8 cellular contexts compared by ENCODE assay signal in genomic region chr11:118434553-118435232, GRCh38. TPM values are rescaled to one million over a fixed set of nuclear protein-coding genes. Genes with fewer than 3 reads are reported as not detected.
DNase-seq lines count a peak whose midpoint lies in the region; ATAC-seq and TF ChIP-seq lines count a peak whose summit lies in the region.

No MANE protein-coding gene starts in this region.

- peaks cover 7% of the 10 kb centered on the region for H4K20me1 ChIP-seq in fibroblast of lung (ENCODE audit: control insufficient read depth, extremely low read depth, insufficient read depth, low read length)

- H3K4me1 Mint-ChIP-seq in natural killer cell treated with Interleukin-12 subunit alpha and Interleukin-12 subunit beta and Interleukin-15 and Interleukin-18, amount 100 ng/mL, for 72 hours (ENCODE audit: low read depth in 2 of 2), result peaks cover 27 to 28% of the 10 kb centered on the region in 2 donors

- H3K4me1 ChIP-seq in fibroblast of lung (ENCODE audit: control insufficient read depth, extremely low read depth, insufficient read depth, low read length), result peaks cover 10% of the 10 kb centered on the region
- peaks cover 0 to 29% (median 27%) of the 10 kb centered on the region in 4 donors for H3K4me1 ChIP-seq in tibial artery

- H3K27me3 ChIP-seq in fibroblast of lung (ENCODE audit: control insufficient read depth, insufficient read depth, low read length) (no peaks in the 10 kb centered on the region), tibial artery (no peaks in the 10 kb centered on the region)

- H3K4me2 ChIP-seq in fibroblast of lung (ENCODE audit: extremely low read depth, insufficient read depth, low read length), result peak overlapping the region; percentile 100

- peak overlapping the region; percentile 93 for H2AFZ ChIP-seq in fibroblast of lung (ENCODE audit: low read length)

- H3K27ac ChIP-seq in fibroblast of lung (ENCODE audit: insufficient read depth, low read length), result no peak overlapping the region
- H3K27ac ChIP-seq in tibial artery, result peak overlapping the region; percentile 96 to 99

- ATAC-seq in natural killer cell treated with Interleukin-12 subunit alpha and Interleukin-12 subunit beta and Interleukin-15 and Interleukin-18, amount 100 ng/mL, for 72 hours, result no peak

- no peaks in the 10 kb centered on the region for H3K9me3 Mint-ChIP-seq in natural killer cell treated with Interleukin-12 subunit alpha and Interleukin-12 subunit beta and Interleukin-15 and Interleukin-18, amount 100 ng/mL, for 72 hours

- H3K4me3 Mint-ChIP-seq in natural killer cell treated with Interleukin-12 subunit alpha and Interleukin-12 subunit beta and Interleukin-15 and Interleukin-18, amount 100 ng/mL, for 72 hours, result peak overlapping the region; percentile 87

- intact Hi-C loops in tibial artery (cut with DNase I; ENCODE audit: low total_unique reads), result loop anchor here (5.0 kb wide), 1 partner anchor 32 kb away; the partner anchor contains the start of gene ATP5MG

- peaks cover 32% of the 10 kb centered on the region for H3K79me2 ChIP-seq in fibroblast of lung (ENCODE audit: control insufficient read depth, insufficient read depth, low read length)

- TF ChIP-seq CTCF in fibroblast of lung (conservative IDR thresholded peaks at IDR 0.05 in 1 of 2, IDR thresholded peaks at IDR 0.05 in 1 of 2; ENCODE audit: low read depth in 1 of 2, low read length in 2 of 2) (peak in 1 of 2 donors; percentile 6), tibial artery (IDR thresholded peaks at IDR 0.05) (no peak)

- no peaks in the 10 kb centered on the region for H3K27me3 Mint-ChIP-seq in natural killer cell treated with Interleukin-12 subunit alpha and Interleukin-12 subunit beta and Interleukin-15 and Interleukin-18, amount 100 ng/mL, for 72 hours

- no peak overlapping the region for H3K9ac ChIP-seq in fibroblast of lung (ENCODE audit: insufficient read depth, low read length)

- no peaks in the 10 kb centered on the region for H3K36me3 Mint-ChIP-seq in natural killer cell treated with Interleukin-12 subunit alpha and Interleukin-12 subunit beta and Interleukin-15 and Interleukin-18, amount 100 ng/mL, for 72 hours

- H3K36me3 ChIP-seq in fibroblast of lung (ENCODE audit: control insufficient read depth, insufficient read depth, low read length) (no peaks in the 10 kb centered on the region), tibial artery (no peaks in the 10 kb centered on the region)

- DNase-seq in DMS 273 (lab: John Stamatoyannopoulos, UW; ENCODE audit: unreplicated experiment), result peak; percentile 66
- no peak for DNase-seq in DMS 273 treated with DMSO at 0.1 percent for 48 hours (lab: John Stamatoyannopoulos, UW)
- DNase-seq in NCI-H82 (lab: John Stamatoyannopoulos, UW), result peak; percentile 79
- peak; percentile 30 for DNase-seq in activated T-cell treated with anti-CD3 and anti-CD28 coated beads for 48 hours (ENCODE audit: low read depth)
- peak; percentile 26 to 53 for DNase-seq in fibroblast of lung (ENCODE audit: low read depth in 2 of 2)
- peak; percentile 66 for DNase-seq in natural killer cell treated with Interleukin-12 subunit alpha and Interleukin-12 subunit beta and Interleukin-15 and Interleukin-18, amount 100 ng/mL, for 72 hours (ENCODE audit: low spot score)
- peak; percentile 35 to 68 for DNase-seq in tibial artery
- DNase-seq in DMS114 treated with DMSO at 0.1 percent for 48 hours (lab: John Stamatoyannopoulos, UW; ENCODE audit: unreplicated experiment), result no peak

- peak overlapping the region; percentile 53 to 90 (median 80) for H3K4me3 ChIP-seq in fibroblast of lung (replicated peaks in 1 of 4; ENCODE audit: control extremely low read depth in 1 of 4, insufficient read depth in 1 of 4, low read depth in 3 of 4, low read length in 4 of 4)
- H3K4me3 ChIP-seq in tibial artery, result peak overlapping the region; percentile 83 to 96

- H3K27ac Mint-ChIP-seq in natural killer cell treated with Interleukin-12 subunit alpha and Interleukin-12 subunit beta and Interleukin-15 and Interleukin-18, amount 100 ng/mL, for 72 hours, result peak overlapping the region; percentile 58 to 97

- H3K9me3 ChIP-seq in fibroblast of lung (ENCODE audit: control insufficient read depth, insufficient read depth, low read depth, low read length) (no peaks in the 10 kb centered on the region), tibial artery (no peaks in the 10 kb centered on the region)

RNA-seq across cellular contexts. Expression of gene KMT2A, which starts 1.6 kb away (rescaled TPM):
- total RNA-seq in fibroblast of lung, result 19.0 and 33.4 TPM in 2 replicates
- 15.3 and 17.1 TPM in 2 replicates for polyA plus RNA-seq in fibroblast of lung
- polyA plus RNA-seq in fibroblast of lung (2012), result 10.5 and 14.7 TPM in 2 replicates
- 76.4 and 107 TPM in 2 replicates for polyA minus RNA-seq in fibroblast of lung (ENCODE audit: low replicate concordance)
- total RNA-seq in natural killer cell treated with Interleukin-12 subunit alpha and Interleukin-12 subunit beta and Interleukin-15 and Interleukin-18, amount 100 ng/mL, for 72 hours, result 100 to 1,000 TPM; 145 to 202 TPM

RNA-seq across cellular contexts. Expression of gene ATP5MG, which starts 33.3 kb away (rescaled TPM):
- 67.3 and 75.6 TPM in 2 replicates for total RNA-seq in fibroblast of lung
- polyA plus RNA-seq in fibroblast of lung, result 217 and 293 TPM in 2 replicates
- polyA plus RNA-seq in fibroblast of lung (2012), result 370 and 456 TPM in 2 replicates
- polyA minus RNA-seq in fibroblast of lung (ENCODE audit: low replicate concordance), result 50.1 and 85.5 TPM in 2 replicates
- 100 to 1,000 TPM; 183 to 189 TPM for total RNA-seq in natural killer cell treated with Interleukin-12 subunit alpha and Interleukin-12 subunit beta and Interleukin-15 and Interleukin-18, amount 100 ng/mL, for 72 hours

Comparison
In these comparisons a context has a peak if more than half of its experiments do, and no peak if none do; other contexts are left out.
1. DNase-seq: peak in DMS 273 (single experiment), NCI-H82 (single experiment), activated T-cell treated with anti-CD3 and anti-CD28 coated beads for 48 hours (single experiment), fibroblast of lung (2 of 2), natural killer cell treated with Interleukin-12 subunit alpha and Interleukin-12 subunit beta and Interleukin-15 and Interleukin-18, amount 100 ng/mL, for 72 hours (single experiment) and tibial artery (2 of 2); none in DMS 273 treated with DMSO at 0.1 percent for 48 hours (single experiment) and DMS114 treated with DMSO at 0.1 percent for 48 hours (single experiment).